ENCODE assay signal across 8 cellular contexts in genomic region chr12:28872654-28873268, GRCh38.
A peak's percentile ranks its signal among the peaks of the same experiment; 100 is the strongest.
DNase-seq lines count a peak whose midpoint lies in the region; ATAC-seq and TF ChIP-seq lines count a peak whose summit lies in the region.

No MANE protein-coding gene starts in this region.

- DNase-seq in A172 (ENCODE audit: low spot score), result peak; percentile 71
- DNase-seq in GM12864 (ENCODE audit: low read depth), result no peak
- DNase-seq in NCI-H748 treated with DMSO at 0.1 percent for 48 hours (lab: John Stamatoyannopoulos, UW), result peak; percentile 12
- DNase-seq in T47D (ENCODE audit: low read depth in 1 of 2, low spot score in 1 of 2), result peak; percentile 36 to 67
- DNase-seq in kidney glomerular epithelial cell (lab: John Stamatoyannopoulos, UW), result peak; percentile 56
- no peak for DNase-seq in type B pancreatic cell (ENCODE audit: extremely low spot score, unreplicated experiment)

- in situ Hi-C loops in T47D (cut with HindIII; ENCODE audit: low pct_unique_long_range_greater_than_20kb, low sequenced_read_pairs), result no loop called here

- peaks cover 6% of the 10 kb centered on the region for H3K36me3 Mint-ChIP-seq in type B pancreatic cell

- H3K4me3 ChIP-seq in GM12864 (ENCODE audit: low read depth, low read length), result no peak overlapping the region

- peaks cover 21% of the 10 kb centered on the region for H3K27me3 Mint-ChIP-seq in type B pancreatic cell

- H3K4me3 Mint-ChIP-seq in type B pancreatic cell, result no peak overlapping the region

- peaks cover 5% of the 10 kb centered on the region for H3K4me1 Mint-ChIP-seq in type B pancreatic cell (ENCODE audit: unreplicated experiment)

- ATAC-seq in HG03432 (IDR thresholded peaks at IDR 0.05; ENCODE audit: unreplicated experiment) (peak; percentile 75), GM18498 (IDR thresholded peaks at IDR 0.05; ENCODE audit: unreplicated experiment) (no peak)

- H3K9me3 Mint-ChIP-seq in type B pancreatic cell, result no peaks in the 10 kb centered on the region

- TF ChIP-seq CTCF in GM12864 (IDR thresholded peaks at IDR 0.05; ENCODE audit: low read depth, low read length, missing control alignments) (peak; percentile 88), type B pancreatic cell (conservative IDR thresholded peaks at IDR 0.05) (peak; percentile 83)

- no peak overlapping the region for H3K27ac Mint-ChIP-seq in type B pancreatic cell

Comparison
In these comparisons a context has a peak if more than half of its experiments do, and no peak if none do; other contexts are left out.
1. DNase-seq: peak in A172 (single experiment), NCI-H748 treated with DMSO at 0.1 percent for 48 hours (single experiment), T47D (2 of 2) and kidney glomerular epithelial cell (single experiment); none in GM12864 (single experiment) and type B pancreatic cell (single experiment).